26 cellular contexts compared by ENCODE assay signal in the genomic region with DNA sequence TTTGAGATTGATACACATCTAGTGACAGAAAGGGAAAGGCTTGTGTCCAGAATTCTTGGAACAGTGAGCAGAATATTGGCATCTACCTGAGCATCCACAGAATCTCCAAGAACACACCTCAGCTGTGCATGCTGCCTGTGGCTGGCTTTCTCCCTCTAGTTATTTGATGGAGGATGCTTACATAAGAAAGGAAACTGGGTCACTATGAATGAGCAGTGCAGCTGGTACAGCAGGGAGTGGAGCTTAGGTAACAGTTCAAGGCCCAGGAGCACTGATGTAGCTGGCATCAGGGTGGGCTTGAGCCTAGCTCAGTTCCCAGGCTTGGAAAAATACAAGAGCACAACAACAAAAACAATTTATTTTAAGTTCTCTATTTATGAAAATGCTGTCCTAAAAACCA. TPM values are rescaled to one million over a fixed set of nuclear protein-coding genes. Genes with fewer than 3 reads are reported as not detected.
DNase-seq lines count a peak whose midpoint lies in the region; ATAC-seq and TF ChIP-seq lines count a peak whose summit lies in the region.
"Had no signal": no experiment of that assay in that cellular context is flagged by ENCODE, and none has a peak within 500 bp of the region (broad histone marks: within the 10 kb centered on the region; RNA-seq: fewer than 3 reads in every experiment).

No MANE protein-coding gene starts in this region.

- H3K27me3 Mint-ChIP-seq in natural killer cell treated with Interleukin-12 subunit alpha and Interleukin-12 subunit beta and Interleukin-15 and Interleukin-18, amount 100 ng/mL, for 72 hours, result peaks cover 9 to 34% of the 10 kb centered on the region in 2 donors
- H3K27me3 Mint-ChIP-seq in CD8-positive, alpha-beta T cell (ENCODE audit: low read depth), result peaks cover 7% of the 10 kb centered on the region

- no peak for TF ChIP-seq CTCF in CD8-positive, alpha-beta T cell (IDR thresholded peaks at IDR 0.05)

- no peaks in the 10 kb centered on the region for H3K4me1 ChIP-seq in CD8-positive, alpha-beta T cell (ENCODE audit: insufficient read depth, low read length)
- H3K4me1 ChIP-seq: A549, Caco-2, SJCRH30 had no signal

- H3K27me3 ChIP-seq in CD8-positive, alpha-beta T cell (ENCODE audit: insufficient read depth, low read length), result no peaks in the 10 kb centered on the region
- H3K27me3 ChIP-seq: SJCRH30 had no signal

- no peak overlapping the region for H3K4me3 ChIP-seq in CD8-positive, alpha-beta T cell (ENCODE audit: low read depth, low read length)
- H3K4me3 ChIP-seq: A549, PC-9, SJCRH30 had no signal

- H3K4me1 Mint-ChIP-seq in natural killer cell treated with Interleukin-12 subunit alpha and Interleukin-12 subunit beta and Interleukin-15 and Interleukin-18, amount 100 ng/mL, for 72 hours (ENCODE audit: low read depth in 2 of 2), result no peaks in the 10 kb centered on the region
- no peaks in the 10 kb centered on the region for H3K4me1 Mint-ChIP-seq in CD8-positive, alpha-beta T cell (ENCODE audit: low read depth)
- H3K4me1 Mint-ChIP-seq: CD4-positive, alpha-beta memory T cell had no signal

- POLR2A ChIA-PET in CD8-positive, alpha-beta T cell (lab: Charles Lee), result interaction anchor here (0.6 kb wide), 1 partner anchor 903 kb away, joined by 3 read pairs; no protein-coding TSS in a partner anchor

- H3K36me3 Mint-ChIP-seq in natural killer cell treated with Interleukin-12 subunit alpha and Interleukin-12 subunit beta and Interleukin-15 and Interleukin-18, amount 100 ng/mL, for 72 hours, result no peaks in the 10 kb centered on the region
- H3K36me3 Mint-ChIP-seq in CD8-positive, alpha-beta T cell, result no peaks in the 10 kb centered on the region
- H3K36me3 Mint-ChIP-seq: CD4-positive, alpha-beta memory T cell had no signal

- CTCF ChIA-PET in CD8-positive, alpha-beta T cell (lab: Charles Lee), result no interaction called here

- DNase-seq in G401 (ENCODE audit: low spot score) (peak; percentile 94), NCI-H1092 (lab: John Stamatoyannopoulos, UW) (peak; percentile 45), cerebellum (ENCODE audit: low spot score) (peak; percentile 81), pons (ENCODE audit: low spot score) (peak; percentile 28), NCI-H2029 (lab: John Stamatoyannopoulos, UW) (no peak)
- DNase-seq in natural killer cell treated with Interleukin-12 subunit alpha and Interleukin-12 subunit beta and Interleukin-15 and Interleukin-18, amount 100 ng/mL, for 72 hours (ENCODE audit: low spot score), result no peak
- DNase-seq in CD8-positive, alpha-beta T cell, result no peak
- DNase-seq: AML-193; Caco-2; CD4-positive, alpha-beta memory T cell; GDM1; NCI-H1105; NCI-H146; NCI-H2081; NCI-H2171 treated with DMSO at 0.1 percent for 48 hours; NCI-H345; NCI-H510A treated with DMSO at 0.1 percent for 48 hours; NCI-H748 treated with DMSO at 0.1 percent for 48 hours; NK-92 treated with Interleukin-12 subunit alpha and Interleukin-12 subunit beta, amount 100 ng/mL, for 24 hours; PC-9; SJCRH30 had no signal

- in situ Hi-C loops in G401 (cut with HindIII; ENCODE audit: low sequenced_read_pairs), result no loop called here

- intact Hi-C loops in CD8-positive, alpha-beta T cell (cut with DNase I, micrococcal nuclease), result no loop called here

- no peaks in the 10 kb centered on the region for H3K9me3 Mint-ChIP-seq in natural killer cell treated with Interleukin-12 subunit alpha and Interleukin-12 subunit beta and Interleukin-15 and Interleukin-18, amount 100 ng/mL, for 72 hours
- H3K9me3 Mint-ChIP-seq in CD8-positive, alpha-beta T cell, result no peaks in the 10 kb centered on the region

- H3K9me3 ChIP-seq in CD8-positive, alpha-beta T cell (ENCODE audit: low read length), result no peaks in the 10 kb centered on the region
- H3K9me3 ChIP-seq: A549, Caco-2, SJCRH30 had no signal

- no peak overlapping the region for H3K4me3 Mint-ChIP-seq in natural killer cell treated with Interleukin-12 subunit alpha and Interleukin-12 subunit beta and Interleukin-15 and Interleukin-18, amount 100 ng/mL, for 72 hours
- H3K4me3 Mint-ChIP-seq in CD8-positive, alpha-beta T cell, result no peak overlapping the region
- H3K4me3 Mint-ChIP-seq: CD4-positive, alpha-beta memory T cell had no signal

- no peak overlapping the region for H3K27ac ChIP-seq in CD8-positive, alpha-beta T cell (ENCODE audit: low read depth, low read length)
- H3K27ac ChIP-seq: A549, HL-60, PC-9, SJCRH30 had no signal

- no peak overlapping the region for H3K27ac Mint-ChIP-seq in natural killer cell treated with Interleukin-12 subunit alpha and Interleukin-12 subunit beta and Interleukin-15 and Interleukin-18, amount 100 ng/mL, for 72 hours
- H3K27ac Mint-ChIP-seq in CD8-positive, alpha-beta T cell, result no peak overlapping the region

- no peak for ATAC-seq in natural killer cell treated with Interleukin-12 subunit alpha and Interleukin-12 subunit beta and Interleukin-15 and Interleukin-18, amount 100 ng/mL, for 72 hours
- no peak for ATAC-seq in CD8-positive, alpha-beta T cell
- ATAC-seq: A549, Right ventricle myocardium inferior, SK-N-SH treated with all-trans-retinoic acid at 6 μM for 48 hours had no signal

- no peaks in the 10 kb centered on the region for H3K36me3 ChIP-seq in CD8-positive, alpha-beta T cell (ENCODE audit: insufficient read depth, low read length)
- H3K36me3 ChIP-seq: SJCRH30 had no signal

RNA-seq across cellular contexts. Expression of a gene that starts 26.3 kb away (rescaled TPM):
- not detected in 2 replicates for total RNA-seq in G401 (2014; rRNA removed; shearing (Covaris generic))
- 75.3 TPM for total RNA-seq in cerebellum
- not detected for total RNA-seq in natural killer cell treated with Interleukin-12 subunit alpha and Interleukin-12 subunit beta and Interleukin-15 and Interleukin-18, amount 100 ng/mL, for 72 hours
- total RNA-seq in CD8-positive, alpha-beta T cell, result not detected
- total RNA-seq: Caco-2; CD4-positive, alpha-beta memory T cell; H4; PC-9; Right ventricle myocardium inferior had no signal

RNA-seq across cellular contexts. Expression of a gene that starts 53.9 kb away (rescaled TPM):
- total RNA-seq in G401 (2014; rRNA removed; shearing (Covaris generic)), result not detected in 2 replicates
- total RNA-seq in cerebellum, result 6.6 TPM
- 100 to 1,000 TPM in 1 of 2 donors, 10 to 100 TPM in 1; 33.0 to 102 TPM for total RNA-seq in natural killer cell treated with Interleukin-12 subunit alpha and Interleukin-12 subunit beta and Interleukin-15 and Interleukin-18, amount 100 ng/mL, for 72 hours
- 10 to 100 TPM; 11.6 to 12.0 TPM for total RNA-seq in CD8-positive, alpha-beta T cell
- total RNA-seq: PC-9 had no signal

Comparison
In these comparisons a context has a peak if more than half of its experiments do, and no peak if none do; other contexts are left out.
1. DNase-seq: peak in G401 (single experiment), NCI-H1092 (single experiment), cerebellum (single experiment) and pons (single experiment); none in natural killer cell treated with Interleukin-12 subunit alpha and Interleukin-12 subunit beta and Interleukin-15 and Interleukin-18, amount 100 ng/mL, for 72 hours (single experiment), CD8-positive, alpha-beta T cell (0 of 7) and NCI-H2029 (single experiment).
2. RNA of a gene that starts 26.3 kb away (total RNA-seq): 75.3 TPM in cerebellum (single experiment); not detected in G401, not detected in natural killer cell treated with Interleukin-12 subunit alpha and Interleukin-12 subunit beta and Interleukin-15 and Interleukin-18, amount 100 ng/mL, for 72 hours and not detected in CD8-positive, alpha-beta T cell; every median in the first group is over 10 times any median in the second.